8 cellular contexts compared by ENCODE assay signal in the genomic region with DNA sequence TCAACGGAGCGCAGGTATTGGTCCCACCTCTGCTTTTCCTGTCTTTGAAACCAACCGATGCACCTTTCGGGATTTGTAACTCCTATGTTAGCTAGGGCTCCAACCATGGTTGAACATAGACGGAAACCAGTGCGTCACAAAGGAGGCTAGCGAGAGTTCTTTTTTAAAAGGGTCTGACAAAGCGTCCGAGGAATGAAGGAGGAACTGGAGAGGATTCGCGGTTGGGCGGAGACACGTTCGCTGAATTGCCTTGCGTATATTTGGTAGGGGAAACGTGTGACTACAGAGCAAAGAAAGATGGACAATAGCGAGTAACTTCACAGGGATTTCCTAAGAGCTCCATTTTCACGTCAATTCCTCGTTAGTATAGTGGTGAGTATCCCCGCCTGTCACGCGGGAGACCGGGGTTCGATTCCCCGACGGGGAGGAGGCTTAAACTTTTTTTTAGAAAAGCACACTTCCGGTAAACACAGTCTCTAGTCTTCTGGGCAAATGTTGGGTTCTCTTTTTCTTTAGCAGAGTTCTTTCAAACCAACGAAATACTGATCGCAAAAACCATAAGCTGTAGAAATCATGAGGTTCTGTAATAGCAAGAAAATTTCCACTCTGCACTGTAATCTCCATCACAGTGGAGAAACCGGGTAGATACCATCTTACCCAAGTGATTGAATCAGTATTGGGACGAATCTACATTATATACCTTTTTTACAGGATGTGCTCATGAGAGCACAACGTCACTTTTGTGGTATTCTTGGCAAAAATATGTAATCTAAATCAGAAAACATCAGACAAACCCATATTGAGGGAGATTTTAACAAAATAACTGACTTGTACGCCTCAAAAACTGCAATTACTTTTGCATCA. TPM values are rescaled to one million over a fixed set of nuclear protein-coding genes. Genes with fewer than 3 reads are reported as not detected.
DNase-seq lines count a peak whose midpoint lies in the region; ATAC-seq and TF ChIP-seq lines count a peak whose summit lies in the region.

No MANE protein-coding gene starts in this region.

- WGBS in lower leg skin, 2 donors, result 2 to 3% methylated on average over 33 of the region's 33 CpGs

- H3K27me3 ChIP-seq in dorsolateral prefrontal cortex, result no peaks in the 10 kb centered on the region

- peak overlapping the region; percentile 39; the same call in 1 of the 2 replicates for H3K27ac ChIP-seq in C4-2B
- H3K27ac ChIP-seq in dorsolateral prefrontal cortex, result peak overlapping the region; percentile 63 to 99 (median 95)

- no peak for TF ChIP-seq POLR2A in lower leg skin (IDR thresholded peaks at IDR 0.05)

- ATAC-seq in GM19324 (IDR thresholded peaks at IDR 0.05; ENCODE audit: low FRiP score, unreplicated experiment) (peak; percentile 50), HG03442 (IDR thresholded peaks at IDR 0.05; ENCODE audit: unreplicated experiment) (peak; percentile 56)

- TF ChIP-seq CTCF in C4-2B (conservative IDR thresholded peaks at IDR 0.05) (no peak), dorsolateral prefrontal cortex (IDR thresholded peaks at IDR 0.05 in 54 of 56, conservative IDR thresholded peaks at IDR 0.05 in 2 of 56; ENCODE audit: low read depth in 1 of 56, partially characterized antibody in 56 of 56) (peak in 12 of 56 donors; percentile 6 to 33 (median 12)), lower leg skin (IDR thresholded peaks at IDR 0.05) (no peak)

- intact Hi-C loops in dorsolateral prefrontal cortex (cut with DNase I), result loop anchor here (2.0 to 10.0 kb wide), 7 partner anchors 39 to 1175 kb away; no protein-coding TSS in a partner anchor
- intact Hi-C loops in lower leg skin (cut with DNase I; ENCODE audit: low total_unique reads), result no loop called here

- H3K4me3 ChIP-seq in dorsolateral prefrontal cortex, result peak overlapping the region; percentile 57 to 93 (median 81)
- H3K4me3 ChIP-seq in lower leg skin (ENCODE audit: low read depth, poor library complexity, severe bottlenecking), result peak overlapping the region; percentile 83

- DNase-seq in NCI-H69 (lab: John Stamatoyannopoulos, UW) (peak; percentile 82), dorsolateral prefrontal cortex (peak; percentile 55 to 79 (median 68)), lower leg skin (ENCODE audit: low spot score in 2 of 2) (peak; percentile 91 to 96)
- DNase-seq in activated CD4-positive, alpha-beta T cell treated with anti-CD3 and anti-CD28 coated beads, Interleukin-2, amount 50 U/mL, for 1 hour, result peak; percentile 88
- DNase-seq in stimulated activated CD4-positive, alpha-beta T cell treated with anti-CD3 and anti-CD28 coated beads, Interleukin-4, amount 100 ng/mL, for 48 hours (ENCODE audit: low read depth in 2 of 2), result peak; percentile 76 to 85

RNA-seq across cellular contexts. Expression of gene ZNF184, which starts 6.6 kb away (rescaled TPM):
- 10 to 100 TPM; 11.0 to 38.3 (median 22.4) TPM for total RNA-seq in dorsolateral prefrontal cortex
- 10 to 100 TPM in 3 of 4 donors, 1 to 10 TPM in 1; 9.5 to 14.0 (median 12.3) TPM for total RNA-seq in lower leg skin

Comparison
In these comparisons a context has a peak if more than half of its experiments do, and no peak if none do; other contexts are left out.
1. Peak in every context shown above with its lines: DNase-seq, ATAC-seq, H3K4me3 ChIP-seq and H3K27ac ChIP-seq.